Comparison of ENCODE assay signal across 20 cellular contexts in genomic region chr12:67690656-67691055, GRCh38. TPM values are rescaled to one million over a fixed set of nuclear protein-coding genes. Genes with fewer than 3 reads are reported as not detected.
A peak's percentile ranks its signal among the peaks of the same experiment; 100 is the strongest.
DNase-seq lines count a peak whose midpoint lies in the region; ATAC-seq and TF ChIP-seq lines count a peak whose summit lies in the region.
"Had no signal": no experiment of that assay in that cellular context is flagged by ENCODE, and none has a peak within 500 bp of the region (broad histone marks: within the 10 kb centered on the region; RNA-seq: fewer than 3 reads in every experiment).

No MANE protein-coding gene starts in this region.

- peak; percentile 73 for DNase-seq in NCI-H226
- peak; percentile 23 for DNase-seq in OCI-M1 (lab: John Stamatoyannopoulos, UW)
- DNase-seq in fibroblast of the aortic adventitia (ENCODE audit: low read depth), result peak; percentile 53
- peak; percentile 66 for DNase-seq in retinal pigment epithelial cell (ENCODE audit: low read depth)
- DNase-seq in activated T-cell treated with anti-CD3 and anti-CD28 coated beads, Interleukin-2, amount 50 U/mL, for 72 hours, result no peak
- DNase-seq in activated CD4-positive, alpha-beta memory T cell treated with anti-CD3 and anti-CD28 coated beads, Interleukin-2, amount 10 ng/mL, durations not matched to agents 7 days and 5 days, result no peak
- DNase-seq in nephron progenitor cell, result no peak
- no peak for DNase-seq in foreskin keratinocyte
- DNase-seq: Calu3; CD8-positive, alpha-beta T cell; DMS153; DMS79; GDM1; GOT3; H7; HFFc6; IMR-90 had no signal

- H3K27me3 ChIP-seq in foreskin keratinocyte, result no peaks in the 10 kb centered on the region
- H3K27me3 ChIP-seq: BLaER1 treated with 17β-estradiol and CSF1 and Interleukin-3, amounts not matched to agents 10 nM and 100 nM had no signal

- H3K27ac Mint-ChIP-seq in activated T-cell treated with anti-CD3 and anti-CD28 coated beads, Interleukin-2, amount 50 U/mL, for 72 hours, result no peak overlapping the region
- H3K27ac Mint-ChIP-seq in activated CD4-positive, alpha-beta memory T cell treated with anti-CD3 and anti-CD28 coated beads, Interleukin-2, amount 10 ng/mL, durations not matched to agents 7 days and 5 days, result no peak overlapping the region
- H3K27ac Mint-ChIP-seq in nephron progenitor cell, result no peak overlapping the region
- H3K27ac Mint-ChIP-seq: B cell; CD8-positive, alpha-beta T cell; HFFc6 had no signal

- H3K4me3 Mint-ChIP-seq in activated T-cell treated with anti-CD3 and anti-CD28 coated beads, Interleukin-2, amount 50 U/mL, for 72 hours, result no peak overlapping the region
- no peak overlapping the region for H3K4me3 Mint-ChIP-seq in activated CD4-positive, alpha-beta memory T cell treated with anti-CD3 and anti-CD28 coated beads, Interleukin-2, amount 10 ng/mL, durations not matched to agents 7 days and 5 days
- H3K4me3 Mint-ChIP-seq in nephron progenitor cell, result no peak overlapping the region
- H3K4me3 Mint-ChIP-seq: B cell; CD8-positive, alpha-beta T cell; HFFc6 had no signal

- POLR2A ChIA-PET in activated CD4-positive, alpha-beta memory T cell treated with anti-CD3 and anti-CD28 coated beads, Interleukin-2, amount 10 ng/mL, durations not matched to agents 7 days and 5 days (lab: Charles Lee), result no interaction called here

- H3K27ac ChIP-seq in foreskin keratinocyte, result no peak overlapping the region
- H3K27ac ChIP-seq: BLaER1 treated with 17β-estradiol and CSF1 and Interleukin-3, amounts not matched to agents 10 nM and 100 nM had no signal

- CTCF ChIA-PET in activated CD4-positive, alpha-beta memory T cell treated with anti-CD3 and anti-CD28 coated beads, Interleukin-2, amount 10 ng/mL, durations not matched to agents 7 days and 5 days (lab: Charles Lee), result no interaction called here

- H3K4me1 Mint-ChIP-seq in activated T-cell treated with anti-CD3 and anti-CD28 coated beads, Interleukin-2, amount 50 U/mL, for 72 hours (ENCODE audit: low read depth), result peaks cover 22% of the 10 kb centered on the region
- H3K4me1 Mint-ChIP-seq in activated CD4-positive, alpha-beta memory T cell treated with anti-CD3 and anti-CD28 coated beads, Interleukin-2, amount 10 ng/mL, durations not matched to agents 7 days and 5 days, result peaks cover 9% of the 10 kb centered on the region
- no peaks in the 10 kb centered on the region for H3K4me1 Mint-ChIP-seq in nephron progenitor cell

- ATAC-seq in activated T-cell treated with anti-CD3 and anti-CD28 coated beads, Interleukin-2, amount 50 U/mL, for 72 hours (replicated peaks in 1 of 2), result no peak
- ATAC-seq in foreskin keratinocyte, result no peak
- ATAC-seq: CD8-positive, alpha-beta T cell; HCT116 had no signal

- H3K4me3 ChIP-seq in fibroblast of the aortic adventitia (ENCODE audit: low read depth, low read length) (no peak overlapping the region), retinal pigment epithelial cell (ENCODE audit: low read length) (no peak overlapping the region)
- H3K4me3 ChIP-seq: BLaER1 treated with 17β-estradiol and CSF1 and Interleukin-3, amounts not matched to agents 10 nM and 100 nM had no signal

- peaks cover 0 to 3% of the 10 kb centered on the region in 2 donors for H3K9me3 Mint-ChIP-seq in activated T-cell treated with anti-CD3 and anti-CD28 coated beads, Interleukin-2, amount 50 U/mL, for 72 hours
- H3K9me3 Mint-ChIP-seq in activated CD4-positive, alpha-beta memory T cell treated with anti-CD3 and anti-CD28 coated beads, Interleukin-2, amount 10 ng/mL, durations not matched to agents 7 days and 5 days, result no peaks in the 10 kb centered on the region
- H3K9me3 Mint-ChIP-seq in nephron progenitor cell, result no peaks in the 10 kb centered on the region
- H3K9me3 Mint-ChIP-seq: HFFc6 had no signal

- no peak for TF ChIP-seq CTCF in fibroblast of the aortic adventitia (IDR thresholded peaks at IDR 0.05; ENCODE audit: insufficient read depth, low read length)
- TF ChIP-seq CTCF in retinal pigment epithelial cell (conservative IDR thresholded peaks at IDR 0.05; ENCODE audit: low read depth, low read length), result no peak
- no peak for TF ChIP-seq CTCF in nephron progenitor cell (IDR thresholded peaks at IDR 0.05)
- TF ChIP-seq CTCF in foreskin keratinocyte (conservative IDR thresholded peaks at IDR 0.05), result no peak

- no peaks in the 10 kb centered on the region for H3K36me3 Mint-ChIP-seq in activated T-cell treated with anti-CD3 and anti-CD28 coated beads, Interleukin-2, amount 50 U/mL, for 72 hours (ENCODE audit: insufficient read depth in 2 of 2)
- peaks cover 3% of the 10 kb centered on the region for H3K36me3 Mint-ChIP-seq in activated CD4-positive, alpha-beta memory T cell treated with anti-CD3 and anti-CD28 coated beads, Interleukin-2, amount 10 ng/mL, durations not matched to agents 7 days and 5 days (ENCODE audit: low read depth)
- H3K36me3 Mint-ChIP-seq in nephron progenitor cell (ENCODE audit: low read depth), result no peaks in the 10 kb centered on the region

- H3K4me1 ChIP-seq in foreskin keratinocyte, result no peaks in the 10 kb centered on the region

- H3K27me3 Mint-ChIP-seq in activated T-cell treated with anti-CD3 and anti-CD28 coated beads, Interleukin-2, amount 50 U/mL, for 72 hours (ENCODE audit: low read depth), result peaks cover 12% of the 10 kb centered on the region
- H3K27me3 Mint-ChIP-seq in activated CD4-positive, alpha-beta memory T cell treated with anti-CD3 and anti-CD28 coated beads, Interleukin-2, amount 10 ng/mL, durations not matched to agents 7 days and 5 days, result peaks cover 17% of the 10 kb centered on the region
- H3K27me3 Mint-ChIP-seq in nephron progenitor cell (ENCODE audit: low read depth, poor library complexity), result peaks cover 11% of the 10 kb centered on the region

RNA-seq across cellular contexts. Expression of gene DYRK2, which starts 42.1 kb away (rescaled TPM):
- total RNA-seq in fibroblast of the aortic adventitia (ENCODE audit: low replicate concordance) (23.8 and 32.1 TPM in 2 replicates), foreskin keratinocyte (18.3 and 20.5 TPM in 2 replicates)
- 10 to 100 TPM; 27.3 to 30.3 TPM for total RNA-seq in activated T-cell treated with anti-CD3 and anti-CD28 coated beads, Interleukin-2, amount 50 U/mL, for 72 hours
- total RNA-seq in activated CD4-positive, alpha-beta memory T cell treated with anti-CD3 and anti-CD28 coated beads, Interleukin-2, amount 10 ng/mL, durations not matched to agents 7 days and 5 days, result 10 to 100 TPM; 49.5 to 53.5 TPM
- 5.9 and 7.7 TPM in 2 replicates for polyA plus RNA-seq in foreskin keratinocyte

Comparison
In these comparisons a context has a peak if more than half of its experiments do, and no peak if none do; other contexts are left out.
1. DNase-seq: peak in NCI-H226 (single experiment), OCI-M1 (single experiment), fibroblast of the aortic adventitia (single experiment) and retinal pigment epithelial cell (single experiment); none in activated T-cell treated with anti-CD3 and anti-CD28 coated beads, Interleukin-2, amount 50 U/mL, for 72 hours (0 of 2), activated CD4-positive, alpha-beta memory T cell treated with anti-CD3 and anti-CD28 coated beads, Interleukin-2, amount 10 ng/mL, durations not matched to agents 7 days and 5 days (single experiment), nephron progenitor cell (single experiment) and foreskin keratinocyte (0 of 2).